In the genomic region with DNA sequence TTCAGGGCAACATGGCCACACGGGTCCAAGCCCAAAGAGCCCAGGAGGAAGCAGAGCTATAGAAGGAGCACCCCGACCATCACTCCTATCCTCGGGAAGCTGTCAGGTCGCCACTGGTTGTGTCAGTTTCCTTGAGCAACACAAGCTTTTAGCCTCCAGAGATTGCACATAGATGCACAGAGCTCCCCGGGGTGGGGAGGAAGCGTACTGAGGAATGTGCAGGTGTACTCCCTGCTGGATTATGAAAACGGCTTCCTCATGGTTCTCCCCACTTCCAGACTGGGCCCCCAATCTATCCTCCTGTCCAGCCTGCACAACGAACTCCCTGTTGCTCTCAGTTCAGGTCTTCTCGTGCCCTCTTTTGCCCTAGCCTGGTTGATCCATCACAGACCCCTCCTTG, we compare ENCODE assay signal across 22 cellular contexts. TPM values are rescaled to one million over a fixed set of nuclear protein-coding genes. Genes with fewer than 3 reads are reported as not detected.
DNase-seq lines count a peak whose midpoint lies in the region; ATAC-seq and TF ChIP-seq lines count a peak whose summit lies in the region.
"Had no signal": no experiment of that assay in that cellular context is flagged by ENCODE, and none has a peak within 500 bp of the region (broad histone marks: within the 10 kb centered on the region; RNA-seq: fewer than 3 reads in every experiment).

No MANE protein-coding gene starts in this region.

- TF ChIP-seq EP300 in neural cell (conservative IDR thresholded peaks at IDR 0.05; ENCODE audit: poor library complexity, severe bottlenecking) = no peak

- CTCF ChIA-PET in MCF 10A (lab: Yijun Ruan, JAX) = interaction anchor here (0.5 to 16.8 kb wide), 17 partner anchors 10 to 257 kb away, joined by 3 to 496 read pairs (median 5); no protein-coding TSS in a partner anchor
- CTCF ChIA-PET in mammary epithelial cell (lab: Charles Lee; ENCODE audit: low non-redundant PET) = no interaction called here

- POLR2A ChIA-PET in MCF 10A (lab: Yijun Ruan, JAX) = interaction anchor here (0.8 to 4.1 kb wide), 8 partner anchors 15 to 140 kb away, joined by 3 to 35 read pairs (median 10); partner anchors contain the start of gene IRF2BPL

- H4K20me1 ChIP-seq in mammary epithelial cell (ENCODE audit: insufficient read depth, low read length) (no peaks in the 10 kb centered on the region), neural cell (ENCODE audit: insufficient read depth) (no peaks in the 10 kb centered on the region)

- in situ Hi-C loops in mammary epithelial cell (cut with MboI; ENCODE audit: low sequenced_read_pairs in 2 of 2) = loop anchor here in 1 of 2 donors (5.0 kb wide), 1 partner anchor 146 kb away; no protein-coding TSS in a partner anchor

- peak overlapping the region; percentile 78 for H3K27ac Mint-ChIP-seq in MCF 10A (ENCODE audit: low read depth, unreplicated experiment)
- peak overlapping the region; percentile 44 for H3K27ac Mint-ChIP-seq in type B pancreatic cell
- H3K27ac Mint-ChIP-seq: activated naive CD8-positive, alpha-beta T cell treated with anti-CD3 and anti-CD28 coated beads, Interleukin-2, amount 10 ng/mL, durations not matched to agents 7 days and 5 days; B cell; WTC11 had no signal

- no peaks in the 10 kb centered on the region for H3K9me3 ChIP-seq in mammary epithelial cell (replicated peaks; ENCODE audit: insufficient read depth, low read length)
- H3K9me3 ChIP-seq in neural cell (ENCODE audit: low read length) = no peaks in the 10 kb centered on the region
- H3K9me3 ChIP-seq: colonic mucosa, prostate gland had no signal

- no peak for TF ChIP-seq RAD21 in neural cell (conservative IDR thresholded peaks at IDR 0.05)

- DNase-seq in MCF 10A (ENCODE audit: unreplicated experiment) (no peak), mammary epithelial cell (no peak), caudate nucleus (lab: John Stamatoyannopoulos, UW) (peak in 2 of 61 donors; percentile 26 to 33), type B pancreatic cell (ENCODE audit: extremely low spot score, unreplicated experiment) (no peak), GOT3 (lab: John Stamatoyannopoulos, UW) (no peak), cardiac septum (ENCODE audit: low spot score) (no peak)
- DNase-seq: 8988T; activated CD8-positive, alpha-beta memory T cell treated with anti-CD3 and anti-CD28 coated beads, Interleukin-2, amount 50 U/mL, for 4 hours; activated naive CD8-positive, alpha-beta T cell treated with anti-CD3 and anti-CD28 coated beads, Interleukin-2, amount 10 ng/mL, durations not matched to agents 7 days and 5 days; colonic mucosa; DND-41; effector memory CD8-positive, alpha-beta T cell; esophagus squamous epithelium; left lung; SW 1271 had no signal

- H3K4me2 ChIP-seq in mammary epithelial cell (ENCODE audit: insufficient read depth, low read depth, low read length) = no peak overlapping the region
- no peak overlapping the region for H3K4me2 ChIP-seq in neural cell (ENCODE audit: low read length)

- H3K27me3 Mint-ChIP-seq in MCF 10A (ENCODE audit: insufficient read depth, unreplicated experiment) (no peaks in the 10 kb centered on the region), type B pancreatic cell (no peaks in the 10 kb centered on the region)
- H3K27me3 Mint-ChIP-seq: activated naive CD8-positive, alpha-beta T cell treated with anti-CD3 and anti-CD28 coated beads, Interleukin-2, amount 10 ng/mL, durations not matched to agents 7 days and 5 days; B cell had no signal

- no peak overlapping the region for H3K9ac ChIP-seq in mammary epithelial cell (ENCODE audit: insufficient read depth, low read length)
- peak overlapping the region; percentile 34 for H3K9ac ChIP-seq in neural cell (ENCODE audit: low read length)

- H3K4me3 Mint-ChIP-seq in MCF 10A (ENCODE audit: unreplicated experiment) (no peak overlapping the region), type B pancreatic cell (no peak overlapping the region)
- H3K4me3 Mint-ChIP-seq: activated naive CD8-positive, alpha-beta T cell treated with anti-CD3 and anti-CD28 coated beads, Interleukin-2, amount 10 ng/mL, durations not matched to agents 7 days and 5 days; B cell; effector memory CD8-positive, alpha-beta T cell; WTC11 had no signal

- peaks cover 12% of the 10 kb centered on the region for H3K4me1 Mint-ChIP-seq in MCF 10A (ENCODE audit: insufficient read depth, unreplicated experiment)
- peaks cover 17% of the 10 kb centered on the region for H3K4me1 Mint-ChIP-seq in type B pancreatic cell (ENCODE audit: unreplicated experiment)

- ATAC-seq in GM21381 (IDR thresholded peaks at IDR 0.05; ENCODE audit: unreplicated experiment) = no peak

- no peaks in the 10 kb centered on the region for H3K36me3 Mint-ChIP-seq in MCF 10A (ENCODE audit: insufficient read depth, unreplicated experiment)
- H3K36me3 Mint-ChIP-seq in type B pancreatic cell = no peaks in the 10 kb centered on the region

- H3K9me3 Mint-ChIP-seq in MCF 10A (ENCODE audit: unreplicated experiment) (no peaks in the 10 kb centered on the region), type B pancreatic cell (no peaks in the 10 kb centered on the region)
- H3K9me3 Mint-ChIP-seq: activated naive CD8-positive, alpha-beta T cell treated with anti-CD3 and anti-CD28 coated beads, Interleukin-2, amount 10 ng/mL, durations not matched to agents 7 days and 5 days; effector memory CD8-positive, alpha-beta T cell had no signal

- BruUV-seq in MCF 10A (replicated peaks; lab: Mats Ljungman, UMichigan) (no TSS peak), mammary epithelial cell (replicated peaks; lab: Mats Ljungman, UMichigan) (no TSS peak)

- no peaks in the 10 kb centered on the region for H3K36me3 ChIP-seq in mammary epithelial cell (ENCODE audit: insufficient read depth, low read length)
- H3K36me3 ChIP-seq in neural cell (ENCODE audit: insufficient read depth, low read length) = no peaks in the 10 kb centered on the region
- H3K36me3 ChIP-seq: colonic mucosa, esophagus squamous epithelium, gastroesophageal sphincter, left lung, prostate gland, upper lobe of left lung had no signal

- H3K4me3 ChIP-seq in mammary epithelial cell (replicated peaks in 1 of 3; ENCODE audit: insufficient read depth in 1 of 3, low read depth in 2 of 3, low read length in 3 of 3) = no peak overlapping the region
- no peak overlapping the region for H3K4me3 ChIP-seq in neural cell (ENCODE audit: low read length)
- H3K4me3 ChIP-seq: colonic mucosa, esophagus squamous epithelium, gastroesophageal sphincter, left lung, prostate gland, upper lobe of left lung had no signal

- H2AFZ ChIP-seq in mammary epithelial cell (ENCODE audit: low read depth, low read length) = no peak overlapping the region
- peak overlapping the region; percentile 31 for H2AFZ ChIP-seq in neural cell (ENCODE audit: low read depth, low read length)

- intact Hi-C loops in MCF 10A (cut with micrococcal nuclease) = no loop called here
- intact Hi-C loops in mammary epithelial cell (cut with micrococcal nuclease) = no loop called here
- intact Hi-C loops in cardiac septum (cut with DNase I) = no loop called here

- WGBS in mammary epithelial cell (ENCODE audit: low coverage, missing lambda C conversion rate) = 90% methylated on average over 6 of the region's 9 CpGs

- dilution Hi-C loops in mammary epithelial cell (cut with HindIII; ENCODE audit: low sequenced_read_pairs) = loop anchor here (10.0 kb wide), 1 partner anchor 174 kb away; no protein-coding TSS in a partner anchor

- H3F3A ChIP-seq in neural cell (ENCODE audit: insufficient read depth, low read length, poor library complexity, severe bottlenecking) = no peaks in the 10 kb centered on the region

- H3K27me3 ChIP-seq in mammary epithelial cell (ENCODE audit: insufficient read depth, low read length) (no peaks in the 10 kb centered on the region), neural cell (ENCODE audit: insufficient read depth, low read depth, low read length) (no peaks in the 10 kb centered on the region)
- H3K27me3 ChIP-seq: colonic mucosa, esophagus squamous epithelium, gastroesophageal sphincter, left lung, upper lobe of left lung had no signal

- H3K27ac ChIP-seq in mammary epithelial cell (ENCODE audit: insufficient read depth, low read depth, low read length) (no peak overlapping the region), caudate nucleus (ENCODE audit: low read depth, low read length) (peak overlapping the region; percentile 53), neural cell (ENCODE audit: low read length) (peak overlapping the region; percentile 67)
- H3K27ac ChIP-seq: colonic mucosa, esophagus squamous epithelium, gastroesophageal sphincter, left lung, prostate gland had no signal

- H3K79me2 ChIP-seq in mammary epithelial cell (ENCODE audit: insufficient read depth, low read length) (no peaks in the 10 kb centered on the region), neural cell (replicated peaks; ENCODE audit: insufficient read depth, low read length) (no peaks in the 10 kb centered on the region)

- TF ChIP-seq CTCF in MCF 10A (IDR thresholded peaks at IDR 0.05; ENCODE audit: unreplicated experiment) = no peak
- TF ChIP-seq CTCF in mammary epithelial cell (conservative IDR thresholded peaks at IDR 0.05 in 1 of 2, IDR thresholded peaks at IDR 0.05 in 1 of 2; ENCODE audit: extremely low read depth in 1 of 2, insufficient read depth in 1 of 2, low read depth in 1 of 2, low read length in 2 of 2) = no peak
- TF ChIP-seq CTCF in neural cell (IDR thresholded peaks at IDR 0.05; ENCODE audit: poor library complexity, severe bottlenecking) = no peak
- no peak for TF ChIP-seq CTCF in type B pancreatic cell (conservative IDR thresholded peaks at IDR 0.05)

- H3K4me1 ChIP-seq in mammary epithelial cell (ENCODE audit: insufficient read depth, low read length) = no peaks in the 10 kb centered on the region
- H3K4me1 ChIP-seq: colonic mucosa, gastroesophageal sphincter, prostate gland had no signal

- no peaks in the 10 kb centered on the region for H3K9me2 ChIP-seq in neural cell (ENCODE audit: insufficient read depth, low read length)

TF ChIP-seq in neural cell, 6 proteins besides CTCF, POLR2A, EP300 and RAD21 (continues in another document):
- TF ChIP-seq POLR2AphosphoS5 (IDR thresholded peaks at IDR 0.05) (no peak), EZH2 (IDR thresholded peaks at IDR 0.05; ENCODE audit: borderline replicate concordance, insufficient read depth, low read length, poor library complexity, severe bottlenecking) (no peak)

RNA-seq across cellular contexts. Expression of gene IRF2BPL, which starts 30.3 kb away (rescaled TPM):
- total RNA-seq in MCF 10A (2022) = 22.1 and 26.0 TPM in 2 replicates
- total RNA-seq in mammary epithelial cell = 10 to 100 TPM; 41.3 to 49.4 TPM
- 14.0 TPM for polyA plus RNA-seq in mammary epithelial cell
- polyA minus RNA-seq in mammary epithelial cell = 13.7 TPM
- polyA plus RNA-seq in neural cell = 42.9 and 46.5 TPM in 2 replicates
- polyA minus RNA-seq in neural cell = 97.2 and 123 TPM in 2 replicates
- total RNA-seq in type B pancreatic cell (ENCODE audit: low replicate concordance) = 59.7 and 116 TPM in 2 replicates
- total RNA-seq in cardiac septum = 46.0 TPM

RNA-seq across cellular contexts. Expression of gene CIPC, which starts 39.3 kb away (rescaled TPM):
- 9.7 and 11.4 TPM in 2 replicates for total RNA-seq in MCF 10A (2022)
- 10 to 100 TPM; 11.6 to 30.2 TPM for total RNA-seq in mammary epithelial cell
- 9.9 TPM for polyA plus RNA-seq in mammary epithelial cell
- polyA minus RNA-seq in mammary epithelial cell = 14.5 TPM
- polyA plus RNA-seq in neural cell = 36.4 and 36.7 TPM in 2 replicates
- 53.6 and 56.4 TPM in 2 replicates for polyA minus RNA-seq in neural cell
- 27.2 and 34.0 TPM in 2 replicates for total RNA-seq in type B pancreatic cell (ENCODE audit: low replicate concordance)
- total RNA-seq in cardiac septum = 45.9 TPM
